In the genomic region with DNA sequence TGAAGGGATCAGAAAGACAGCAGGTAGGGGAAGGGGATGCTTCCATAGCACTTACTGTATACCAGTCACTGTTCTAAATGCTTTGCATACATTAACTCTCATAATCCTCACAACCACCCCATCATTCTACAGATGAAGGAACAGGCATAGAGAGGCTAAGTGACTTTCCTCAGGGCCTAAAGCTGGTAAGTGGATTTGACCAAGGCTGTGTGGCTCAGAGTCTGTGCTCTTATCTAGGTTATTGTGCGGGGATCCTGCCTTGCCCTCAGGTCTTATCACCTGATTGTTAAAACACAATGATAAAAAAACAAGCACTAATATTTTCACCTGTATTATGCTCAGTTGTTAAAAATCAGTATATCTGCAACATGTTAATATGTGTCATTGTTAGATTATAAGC, we compare ENCODE assay signal across 35 cellular contexts.
"Had no signal": no experiment of that assay in that cellular context is flagged by ENCODE, and none has a peak within 500 bp of the region (broad histone marks: within the 10 kb centered on the region; RNA-seq: fewer than 3 reads in every experiment).

No MANE protein-coding gene starts in this region.

- H3K36me3 Mint-ChIP-seq: activated CD8-positive, alpha-beta memory T cell treated with anti-CD3 and anti-CD28 coated beads, Interleukin-2, amount 10 ng/mL, durations not matched to agents 7 days and 5 days; activated naive CD4-positive, alpha-beta T cell treated with anti-CD3 and anti-CD28 coated beads, Interleukin-2, amount 50 U/mL, for 72 hours; activated naive CD8-positive, alpha-beta T cell treated with anti-CD3 and anti-CD28 coated beads for 36 hours; WTC11 had no signal

- H3K4me3 Mint-ChIP-seq: activated CD4-positive, alpha-beta memory T cell treated with anti-CD3 and anti-CD28 coated beads, Interleukin-2, amount 10 ng/mL, durations not matched to agents 7 days and 5 days; activated CD4-positive, alpha-beta T cell treated with anti-CD3 and anti-CD28 coated beads for 36 hours; activated CD4-positive, alpha-beta T cell treated with anti-CD3 and anti-CD28 coated beads, Interleukin-2, amount 10 ng/mL, durations not matched to agents 7 days and 5 days; activated CD8-positive, alpha-beta memory T cell treated with anti-CD3 and anti-CD28 coated beads, Interleukin-2, amount 10 ng/mL, durations not matched to agents 7 days and 5 days; activated CD8-positive, alpha-beta T cell treated with anti-CD3 and anti-CD28 coated beads, Interleukin-2, amount 10 ng/mL, durations not matched to agents 7 days and 5 days; activated naive CD4-positive, alpha-beta T cell treated with anti-CD3 and anti-CD28 coated beads for 36 hours; activated naive CD8-positive, alpha-beta T cell treated with anti-CD3 and anti-CD28 coated beads for 36 hours; activated T-cell treated with anti-CD3 and anti-CD28 coated beads, Interleukin-2, amount 50 U/mL, for 24 hours; T-helper 1 cell treated with Interleukin-12 subunit alpha and Interleukin-12 subunit beta and Interleukin-4 antibody, amounts not matched to agents 30 μg/mL and 1 μg/mL, for 36 hours; T-helper 2 cell treated with Interferon-gamma antibody and Interleukin-4, amounts not matched to agents 5 μg/mL and 100 μg/mL, for 36 hours; WTC11 had no signal

- H3K4me1 ChIP-seq: body of pancreas, breast epithelium had no signal

- H3K4me3 ChIP-seq: adrenal gland, body of pancreas, breast epithelium had no signal

- H3K27ac Mint-ChIP-seq: activated CD4-positive, alpha-beta memory T cell treated with anti-CD3 and anti-CD28 coated beads, Interleukin-2, amount 10 ng/mL, durations not matched to agents 7 days and 5 days; activated CD4-positive, alpha-beta T cell treated with anti-CD3 and anti-CD28 coated beads for 36 hours; activated CD4-positive, alpha-beta T cell treated with anti-CD3 and anti-CD28 coated beads, Interleukin-2, amount 10 ng/mL, durations not matched to agents 7 days and 5 days; activated CD8-positive, alpha-beta memory T cell treated with anti-CD3 and anti-CD28 coated beads, Interleukin-2, amount 10 ng/mL, durations not matched to agents 7 days and 5 days; activated CD8-positive, alpha-beta T cell treated with anti-CD3 and anti-CD28 coated beads, Interleukin-2, amount 10 ng/mL, durations not matched to agents 7 days and 5 days; activated naive CD4-positive, alpha-beta T cell treated with anti-CD3 and anti-CD28 coated beads for 36 hours; activated naive CD4-positive, alpha-beta T cell treated with anti-CD3 and anti-CD28 coated beads, Interleukin-2, amount 50 U/mL, for 72 hours; activated naive CD8-positive, alpha-beta T cell treated with anti-CD3 and anti-CD28 coated beads for 36 hours; activated T-cell treated with anti-CD3 and anti-CD28 coated beads, Interleukin-2, amount 50 U/mL, for 24 hours; activated T-helper 2 cell treated with anti-CD3 and anti-CD28 coated beads, Interferon-gamma antibody, Interleukin-2, Interleukin-4, amounts not matched to agents 10 μg/mL and 5 μg/mL and 100 μg/mL, durations not matched to agents 14 hours and 24 hours and 36 hours; T-helper 1 cell treated with Interleukin-12 subunit alpha and Interleukin-12 subunit beta and Interleukin-4 antibody, amounts not matched to agents 30 μg/mL and 1 μg/mL, for 36 hours; T-helper 2 cell treated with Interferon-gamma antibody and Interleukin-4, amounts not matched to agents 5 μg/mL and 100 μg/mL, for 36 hours; WTC11 had no signal

- H3K9me3 Mint-ChIP-seq: activated CD4-positive, alpha-beta memory T cell treated with anti-CD3 and anti-CD28 coated beads, Interleukin-2, amount 10 ng/mL, durations not matched to agents 7 days and 5 days; activated CD4-positive, alpha-beta T cell treated with anti-CD3 and anti-CD28 coated beads, Interleukin-2, amount 10 ng/mL, durations not matched to agents 7 days and 5 days; activated naive CD4-positive, alpha-beta T cell treated with anti-CD3 and anti-CD28 coated beads for 36 hours; activated naive CD4-positive, alpha-beta T cell treated with anti-CD3 and anti-CD28 coated beads, Interleukin-2, amount 50 U/mL, for 72 hours; activated naive CD8-positive, alpha-beta T cell treated with anti-CD3 and anti-CD28 coated beads for 36 hours; activated T-cell treated with anti-CD3 and anti-CD28 coated beads, Interleukin-2, amount 50 U/mL, for 24 hours; activated T-helper 2 cell treated with anti-CD3 and anti-CD28 coated beads, Interferon-gamma antibody, Interleukin-2, Interleukin-4, amounts not matched to agents 10 μg/mL and 5 μg/mL and 100 μg/mL, durations not matched to agents 14 hours and 24 hours and 36 hours; T-helper 1 cell treated with Interleukin-12 subunit alpha and Interleukin-12 subunit beta and Interleukin-4 antibody, amounts not matched to agents 30 μg/mL and 1 μg/mL, for 36 hours; T-helper 2 cell treated with Interferon-gamma antibody and Interleukin-4, amounts not matched to agents 5 μg/mL and 100 μg/mL, for 36 hours; WTC11 had no signal

- ATAC-seq: activated CD4-positive, alpha-beta T cell treated with anti-CD3 and anti-CD28 coated beads for 36 hours; activated CD4-positive, CD25-positive, alpha-beta regulatory T cell treated with anti-CD3 and anti-CD28 coated beads, Interleukin-2, amount 50 U/mL, for 24 hours; activated CD8-positive, alpha-beta memory T cell treated with anti-CD3 and anti-CD28 coated beads, Interleukin-2, amount 10 ng/mL, durations not matched to agents 7 days and 5 days; activated CD8-positive, alpha-beta T cell treated with anti-CD3 and anti-CD28 coated beads, Interleukin-2, amount 10 ng/mL, durations not matched to agents 7 days and 5 days; activated naive CD4-positive, alpha-beta T cell treated with anti-CD3 and anti-CD28 coated beads, Interleukin-2, amount 50 U/mL, for 72 hours; body of pancreas; WTC11 had no signal

- H3K27ac ChIP-seq: adrenal gland, body of pancreas, brain microvascular endothelial cell, breast epithelium, VCaP had no signal

- DNase-seq: activated CD4-positive, alpha-beta memory T cell treated with anti-CD3 and anti-CD28 coated beads, Interleukin-2, amount 10 ng/mL, durations not matched to agents 7 days and 5 days; activated CD4-positive, alpha-beta T cell treated with anti-CD3 and anti-CD28 coated beads for 1 hour; activated CD4-positive, alpha-beta T cell treated with anti-CD3 and anti-CD28 coated beads for 36 hours; activated CD4-positive, alpha-beta T cell treated with anti-CD3 and anti-CD28 coated beads for 48 hours; activated CD4-positive, alpha-beta T cell treated with anti-CD3 and anti-CD28 coated beads, Interleukin-2, amount 10 ng/mL, durations not matched to agents 7 days and 5 days; activated CD4-positive, alpha-beta T cell treated with anti-CD3 and anti-CD28 coated beads, Interleukin-2, amount 50 U/mL, for 48 hours; activated CD4-positive, CD25-positive, alpha-beta regulatory T cell; activated CD8-positive, alpha-beta memory T cell treated with anti-CD3 and anti-CD28 coated beads for 24 hours; activated CD8-positive, alpha-beta memory T cell treated with anti-CD3 and anti-CD28 coated beads, Interleukin-2, amount 10 ng/mL, durations not matched to agents 7 days and 5 days; activated CD8-positive, alpha-beta memory T cell treated with anti-CD3 and anti-CD28 coated beads, Interleukin-2, amount 50 U/mL, for 48 hours; activated CD8-positive, alpha-beta T cell treated with anti-CD3 and anti-CD28 coated beads, Interleukin-2, amount 10 ng/mL, durations not matched to agents 7 days and 5 days; activated effector memory CD4-positive, alpha-beta T cell treated with Interleukin-2 at 50 U/mL for 16 hours; activated gamma-delta T cell; activated naive CD4-positive, alpha-beta T cell treated with anti-CD3 and anti-CD28 coated beads for 36 hours; activated naive CD4-positive, alpha-beta T cell treated with anti-CD3 and anti-CD28 coated beads, Interleukin-2, amount 50 U/mL, for 16 hours; activated naive CD8-positive, alpha-beta T cell treated with anti-CD3 and anti-CD28 coated beads for 36 hours; activated T-cell treated with anti-CD3 and anti-CD28 coated beads, Interleukin-2, amount 50 U/mL, for 24 hours; activated T-cell treated with anti-CD3 and anti-CD28 coated beads, Interleukin-2, amount 50 U/mL, for 48 hours; adrenal gland; amniotic stem cell; aorta; body of pancreas; brain microvascular endothelial cell; central memory CD4-positive, alpha-beta T cell; T-helper 1 cell; T-helper 2 cell; T-helper 9 cell had no signal

- H3K9me3 ChIP-seq: adrenal gland, body of pancreas, breast epithelium had no signal

- H3K4me1 Mint-ChIP-seq: activated CD4-positive, alpha-beta memory T cell treated with anti-CD3 and anti-CD28 coated beads, Interleukin-2, amount 10 ng/mL, durations not matched to agents 7 days and 5 days; activated CD4-positive, alpha-beta T cell treated with anti-CD3 and anti-CD28 coated beads for 36 hours; activated CD4-positive, alpha-beta T cell treated with anti-CD3 and anti-CD28 coated beads, Interleukin-2, amount 10 ng/mL, durations not matched to agents 7 days and 5 days; activated CD8-positive, alpha-beta memory T cell treated with anti-CD3 and anti-CD28 coated beads, Interleukin-2, amount 10 ng/mL, durations not matched to agents 7 days and 5 days; activated naive CD8-positive, alpha-beta T cell treated with anti-CD3 and anti-CD28 coated beads for 36 hours had no signal

- H3K27me3 ChIP-seq: adrenal gland, body of pancreas, brain microvascular endothelial cell, breast epithelium had no signal

- H3K36me3 ChIP-seq: adrenal gland, brain microvascular endothelial cell, breast epithelium had no signal

- H3K27me3 Mint-ChIP-seq: activated CD4-positive, alpha-beta T cell treated with anti-CD3 and anti-CD28 coated beads for 36 hours; activated CD4-positive, alpha-beta T cell treated with anti-CD3 and anti-CD28 coated beads, Interleukin-2, amount 10 ng/mL, durations not matched to agents 7 days and 5 days; activated naive CD8-positive, alpha-beta T cell treated with anti-CD3 and anti-CD28 coated beads for 36 hours had no signal
